In genomic region chrX:7062276-7062675, GRCh38 we compare ENCODE assay signal across 20 cellular contexts.
DNase-seq lines count a peak whose midpoint lies in the region; ATAC-seq, FAIRE-seq and TF ChIP-seq lines count a peak whose summit lies in the region.
"Had no signal": no experiment of that assay in that cellular context is flagged by ENCODE, and none has a peak within 500 bp of the region (broad histone marks: within the 10 kb centered on the region; RNA-seq: fewer than 3 reads in every experiment).

No MANE protein-coding gene starts in this region.

- DNase-seq in EH (ENCODE audit: low read depth) (peak; percentile 57), MG63 (peak; percentile 10), fibroblast of mammary gland (ENCODE audit: low read depth) (peak; percentile 35), mucosa of descending colon (no peak), kidney (no peak), NCI-H524 treated with DMSO at 0.1 percent for 48 hours (lab: John Stamatoyannopoulos, UW) (no peak), substantia nigra (lab: John Stamatoyannopoulos, UW) (no peak), H54 (ENCODE audit: insufficient read length, low spot score) (no peak)
- DNase-seq: ACHN; activated CD4-positive, alpha-beta T cell treated with anti-CD3 and anti-CD28 coated beads, Interleukin-2, amount 50 U/mL, for 48 hours; activated gamma-delta T cell; caudate nucleus; DMS153; NCI-H1105 treated with DMSO at 0.1 percent for 48 hours; posterior cingulate gyrus; stimulated activated naive CD8-positive, alpha-beta T cell treated with anti-CD3 and anti-CD28 coated beads, Interleukin-15, amount 100 ng/mL, for 72 hours had no signal

- no peaks in the 10 kb centered on the region for H3K27me3 ChIP-seq in MG63

- H3K4me3 ChIP-seq in MG63, result no peak overlapping the region
- H3K4me3 ChIP-seq in fibroblast of mammary gland (ENCODE audit: control insufficient read depth, low read depth, low read length), result no peak overlapping the region
- no peak overlapping the region for H3K4me3 ChIP-seq in mucosa of descending colon
- no peak overlapping the region for H3K4me3 ChIP-seq in kidney (ENCODE audit: low read length in 2 of 2)
- H3K4me3 ChIP-seq: skin epidermis had no signal

- H3K9ac ChIP-seq in kidney (ENCODE audit: low read length in 2 of 2), result no peak overlapping the region

- ATAC-seq in mucosa of descending colon, result peak; percentile 22
- ATAC-seq: stimulated activated naive CD8-positive, alpha-beta T cell treated with anti-CD3 and anti-CD28 coated beads, Interleukin-15, amount 100 ng/mL, for 72 hours had no signal

- TF ChIP-seq POLR2A in H54 (IDR thresholded peaks at IDR 0.05; ENCODE audit: low read depth, low read length), result no peak

- intact Hi-C loops in mucosa of descending colon (cut with DNase I, micrococcal nuclease), result no loop called here
- intact Hi-C loops in kidney (cut with DNase I), result no loop called here

- H3K27ac ChIP-seq in kidney (ENCODE audit: low read depth in 2 of 2, low read length in 2 of 2) (no peak overlapping the region), substantia nigra (ENCODE audit: low read depth, low read length, poor library complexity, severe bottlenecking) (no peak overlapping the region)
- H3K27ac ChIP-seq: HL-60, skin epidermis, VCaP had no signal

- H3K36me3 ChIP-seq in MG63 (no peaks in the 10 kb centered on the region), mucosa of descending colon (ENCODE audit: low read depth) (no peaks in the 10 kb centered on the region), kidney (ENCODE audit: control insufficient read depth in 1 of 2, insufficient read depth in 2 of 2, low read length in 2 of 2) (no peaks in the 10 kb centered on the region)

- no peak for FAIRE-seq in kidney (lab: Jason Lieb, UNC)
- no peak for FAIRE-seq in H54 (lab: Jason Lieb, UNC)
- FAIRE-seq: islet of Langerhans had no signal

- TF ChIP-seq CTCF in fibroblast of mammary gland (conservative IDR thresholded peaks at IDR 0.05; ENCODE audit: control insufficient read depth, insufficient read depth, low read depth, low read length) (no peak), mucosa of descending colon (IDR thresholded peaks at IDR 0.05) (no peak), kidney (IDR thresholded peaks at IDR 0.05; ENCODE audit: borderline replicate concordance, extremely low read depth, insufficient read depth) (no peak)

- H3K9me3 ChIP-seq in MG63, result no peaks in the 10 kb centered on the region
- H3K9me3 ChIP-seq in mucosa of descending colon, result no peaks in the 10 kb centered on the region
- H3K9me3 ChIP-seq in kidney (ENCODE audit: control insufficient read depth in 1 of 2, low read length in 2 of 2), result no peaks in the 10 kb centered on the region

- H3K4me1 ChIP-seq in mucosa of descending colon (ENCODE audit: low read depth) (no peaks in the 10 kb centered on the region), kidney (ENCODE audit: control insufficient read depth in 1 of 2, insufficient read depth in 1 of 2, low read depth in 1 of 2, low read length in 2 of 2) (no peaks in the 10 kb centered on the region)

Comparison
In these comparisons a context has a peak if more than half of its experiments do, and no peak if none do; other contexts are left out.
1. DNase-seq: peak in EH (single experiment), MG63 (single experiment) and fibroblast of mammary gland (single experiment); none in mucosa of descending colon (0 of 3), kidney (single experiment), NCI-H524 treated with DMSO at 0.1 percent for 48 hours (single experiment), substantia nigra (0 of 49) and H54 (single experiment).